In the genomic region with DNA sequence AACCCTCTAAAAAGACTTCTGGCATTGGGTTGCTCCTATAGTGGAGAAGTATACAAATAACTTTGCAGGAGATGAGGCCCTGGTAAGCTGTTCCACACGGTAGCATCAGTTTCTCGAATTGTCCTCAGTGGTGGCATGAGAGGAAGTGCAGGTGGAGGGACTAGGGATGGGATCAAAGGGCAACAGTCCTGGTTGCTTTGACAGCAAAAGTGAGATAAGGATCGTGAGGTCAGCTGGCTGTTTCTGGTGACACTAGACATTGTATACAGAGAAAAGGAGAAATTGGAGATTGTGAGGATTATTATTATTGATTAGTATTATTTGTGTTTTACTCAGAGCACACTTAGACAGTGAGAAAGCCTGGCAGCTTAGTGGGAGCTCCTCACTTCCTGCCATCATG, we compare ENCODE assay signal across 9 cellular contexts.
"Had no signal": no experiment of that assay in that cellular context is flagged by ENCODE, and none has a peak within 500 bp of the region (broad histone marks: within the 10 kb centered on the region; RNA-seq: fewer than 3 reads in every experiment).

No MANE protein-coding gene starts in this region.

- H3K9ac ChIP-seq: GM23248 had no signal

- FAIRE-seq: K562 had no signal

- H3K36me3 ChIP-seq: HAP-1 had no signal

- H3K4me1 ChIP-seq: HAP-1 had no signal

- H3K27ac ChIP-seq: GM23248, HL-60 had no signal

- H2AFZ ChIP-seq: GM23248 had no signal

- H3K4me3 ChIP-seq: GM23248, HAP-1, K562 had no signal

- DNase-seq: GOT3, H7, HFFc6, IMR-90 had no signal

- H3K9me3 ChIP-seq: HAP-1 had no signal

- ATAC-seq: HCT116, K562 had no signal
